Comparison of ENCODE assay signal across 15 cellular contexts in the genomic region with DNA sequence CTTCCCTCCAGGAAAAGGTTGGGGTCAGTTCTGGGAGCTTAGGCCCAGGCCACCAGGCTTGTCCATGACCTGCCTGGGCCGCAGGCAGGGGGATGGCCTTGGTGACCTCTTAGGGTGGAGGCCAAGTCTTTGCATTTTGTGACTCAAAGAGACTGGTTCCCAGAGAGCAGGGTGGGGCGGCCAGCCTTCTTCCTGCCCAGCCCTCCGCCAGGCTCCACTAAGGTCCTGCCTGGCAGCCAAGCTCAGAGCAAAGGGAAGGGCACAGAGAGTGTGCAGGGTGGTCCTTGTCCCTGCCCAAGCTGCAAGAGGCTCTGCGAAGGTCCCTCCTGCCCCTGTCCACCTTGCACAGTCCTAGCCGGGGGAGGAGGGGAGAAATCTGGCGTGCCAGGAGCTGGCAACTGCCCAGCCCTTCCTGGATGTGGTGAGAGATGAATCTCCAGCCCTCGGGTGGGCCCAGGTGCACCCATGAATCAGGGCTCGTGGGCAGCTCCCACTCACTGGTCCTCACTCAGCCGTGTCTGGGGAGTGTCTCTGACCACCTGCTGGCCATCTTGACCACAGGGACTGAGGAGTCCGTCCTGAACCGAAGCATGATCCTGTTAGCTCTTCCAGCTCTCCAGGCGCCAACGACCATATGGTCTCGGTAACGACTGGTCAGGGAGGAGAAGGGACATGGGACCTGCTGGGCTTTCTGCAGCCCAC. TPM values are rescaled to one million over a fixed set of nuclear protein-coding genes. Genes with fewer than 3 reads are reported as not detected.
DNase-seq lines count a peak whose midpoint lies in the region; ATAC-seq and TF ChIP-seq lines count a peak whose summit lies in the region.
"Had no signal": no experiment of that assay in that cellular context is flagged by ENCODE, and none has a peak within 500 bp of the region (broad histone marks: within the 10 kb centered on the region; RNA-seq: fewer than 3 reads in every experiment).

No MANE protein-coding gene starts in this region.

- H3K4me1 ChIP-seq in CD4-positive, alpha-beta memory T cell (ENCODE audit: insufficient read depth, low read length): peaks cover 41% of the 10 kb centered on the region
- H3K4me1 ChIP-seq in lung (ENCODE audit: control insufficient read depth in 2 of 2, insufficient read depth in 2 of 2, low read length in 2 of 2): peaks cover 0 to 17% of the 10 kb centered on the region in 2 donors
- H3K4me1 ChIP-seq: Caco-2 had no signal

- intact Hi-C loops in CD4-positive, alpha-beta memory T cell (cut with micrococcal nuclease): loop anchor here (10.0 kb wide), 1 partner anchor 50 kb away; a partner anchor contains a TSS

- H3K27me3 Mint-ChIP-seq in CD4-positive, alpha-beta memory T cell: no peaks in the 10 kb centered on the region

- peak overlapping the region; percentile 28 for H3K27ac ChIP-seq in CD4-positive, alpha-beta memory T cell (ENCODE audit: low read depth, low read length)
- peak overlapping the region; percentile 10 to 55 for H3K27ac ChIP-seq in lung (ENCODE audit: low read depth in 1 of 2, low read length in 1 of 2)
- H3K27ac ChIP-seq: SK-N-MC had no signal

- H3K9me3 ChIP-seq in CD4-positive, alpha-beta memory T cell (ENCODE audit: control insufficient read depth in 1 of 2, low read length in 2 of 2): no peaks in the 10 kb centered on the region
- H3K9me3 ChIP-seq in lung (ENCODE audit: control insufficient read depth in 2 of 2, insufficient read depth in 1 of 2, low read length in 1 of 2): no peaks in the 10 kb centered on the region
- H3K9me3 ChIP-seq: Caco-2 had no signal

- peak overlapping the region; percentile 23 to 24 for H3K4me3 ChIP-seq in CD4-positive, alpha-beta memory T cell (ENCODE audit: low read length in 2 of 2)
- H3K4me3 ChIP-seq in lung: no peak overlapping the region
- H3K4me3 ChIP-seq: SK-N-MC had no signal

- H3K36me3 ChIP-seq in CD4-positive, alpha-beta memory T cell (ENCODE audit: insufficient read depth, low read length): no peaks in the 10 kb centered on the region
- H3K36me3 ChIP-seq in lung (ENCODE audit: control insufficient read depth in 2 of 2, insufficient read depth in 2 of 2, low read length in 2 of 2): no peaks in the 10 kb centered on the region

- no peak for TF ChIP-seq CTCF in lung (IDR thresholded peaks at IDR 0.05; ENCODE audit: control extremely low read depth, extremely low read depth)

- ATAC-seq in lung (ENCODE audit: insufficient read depth, low FRiP score) (no peak), HG03159 (IDR thresholded peaks at IDR 0.05; ENCODE audit: unreplicated experiment) (no peak)
- ATAC-seq: activated CD4-positive, CD25-positive, alpha-beta regulatory T cell treated with anti-CD3 and anti-CD28 coated beads, Interleukin-2, amount 50 U/mL, for 24 hours had no signal

- DNase-seq in CD4-positive, alpha-beta memory T cell: no peak
- DNase-seq in M059J (ENCODE audit: low read depth) (peak; percentile 29), cerebellum (ENCODE audit: low spot score) (peak; percentile 57), lung (ENCODE audit: low spot score) (no peak), Ammon's horn (ENCODE audit: low spot score) (no peak), DMS53 (lab: John Stamatoyannopoulos, UW) (no peak), T1000 (lab: John Stamatoyannopoulos, UW) (no peak)
- DNase-seq: Caco-2, NCI-H187, NCI-H82 had no signal

- peaks cover 11 to 32% (median 22%) of the 10 kb centered on the region in 4 donors for H3K4me1 Mint-ChIP-seq in CD4-positive, alpha-beta memory T cell

- peak overlapping the region; percentile 66 to 84 (median 77) for H3K4me3 Mint-ChIP-seq in CD4-positive, alpha-beta memory T cell
- H3K4me3 Mint-ChIP-seq: nephron progenitor cell had no signal

- CTCF ChIA-PET in CD4-positive, alpha-beta memory T cell (lab: Charles Lee; ENCODE audit: partially characterized antibody): interaction anchor here (0.7 to 3.4 kb wide), 10 partner anchors 11 to 110 kb away, joined by 3 to 27 read pairs (median 3); a partner anchor contains a TSS

- peak overlapping the region; percentile 52 to 83 (median 70) for H3K27ac Mint-ChIP-seq in CD4-positive, alpha-beta memory T cell
- H3K27ac Mint-ChIP-seq: nephron progenitor cell had no signal

- WGBS in lung, 2 donors: 52 to 55% methylated on average over 14 to 15 of the region's 15 CpGs

- H3K9me3 Mint-ChIP-seq in CD4-positive, alpha-beta memory T cell: no peaks in the 10 kb centered on the region
- H3K9me3 Mint-ChIP-seq: nephron progenitor cell had no signal

- no peaks in the 10 kb centered on the region for H3K36me3 Mint-ChIP-seq in CD4-positive, alpha-beta memory T cell

- POLR2A ChIA-PET in CD4-positive, alpha-beta memory T cell (lab: Charles Lee; ENCODE audit: partially characterized antibody): interaction anchor here (0.6 to 3.9 kb wide), 13 partner anchors 10 to 266 kb away, joined by 3 to 75 read pairs (median 5); a partner anchor contains a TSS

- no peaks in the 10 kb centered on the region for H3K27me3 ChIP-seq in CD4-positive, alpha-beta memory T cell (ENCODE audit: insufficient read depth, low read length)
- H3K27me3 ChIP-seq in lung (ENCODE audit: control insufficient read depth, insufficient read depth): no peaks in the 10 kb centered on the region

RNA-seq across cellular contexts. Expression of a gene that starts 2.3 kb away (rescaled TPM):
- total RNA-seq in CD4-positive, alpha-beta memory T cell: 1 to 10 TPM; 4.8 to 5.1 TPM
- polyA plus RNA-seq in CD4-positive, alpha-beta memory T cell: 1 to 10 TPM; 1.7 to 3.8 TPM
- total RNA-seq in M059J (2014; rRNA removed; shearing (Covaris generic)): not detected in 2 replicates
- 67.5 TPM for total RNA-seq in cerebellum
- total RNA-seq in lung: 100 to 1,000 TPM in 1 of 2 donors, 10 to 100 TPM in 1; 29.5 to 159 TPM
- polyA plus RNA-seq in lung: 100 to 1,000 TPM in 1 of 2 donors, 10 to 100 TPM in 1; 19.4 to 158 TPM
- total RNA-seq: Caco-2 had no signal

RNA-seq across cellular contexts. Expression of a gene that starts 7.8 kb away (rescaled TPM):
- total RNA-seq in CD4-positive, alpha-beta memory T cell: under 1 TPM; 0.14 to 0.17 TPM
- not detected for polyA plus RNA-seq in CD4-positive, alpha-beta memory T cell
- not detected in 2 replicates for total RNA-seq in M059J (2014; rRNA removed; shearing (Covaris generic))
- 0.82 TPM for total RNA-seq in cerebellum
- 1 to 10 TPM in 1 of 2 donors, under 1 TPM in 1; 0.28 to 2.5 TPM for total RNA-seq in lung
- 1 to 10 TPM in 1 of 2 donors, under 1 TPM in 1; 0.15 to 2.7 TPM for polyA plus RNA-seq in lung
- total RNA-seq: Caco-2 had no signal

RNA-seq across cellular contexts. Expression of a gene that starts 17.2 kb away (rescaled TPM):
- total RNA-seq in CD4-positive, alpha-beta memory T cell: 100 to 1,000 TPM in 1 of 2 experiments, 10 to 100 TPM in 1; 94.2 to 101 TPM
- 100 to 1,000 TPM in 1 of 2 donors, 10 to 100 TPM in 1; 76.0 to 103 TPM for polyA plus RNA-seq in CD4-positive, alpha-beta memory T cell
- 53.1 and 59.0 TPM in 2 replicates for total RNA-seq in M059J (2014; rRNA removed; shearing (Covaris generic))
- total RNA-seq in cerebellum (11.1 TPM), lung (10 to 100 TPM; 16.6 to 58.1 TPM)
- 100 to 1,000 TPM in 1 of 2 donors, 10 to 100 TPM in 1; 60.7 to 172 TPM for polyA plus RNA-seq in lung

RNA-seq across cellular contexts. Expression of a gene that starts 21.4 kb away (rescaled TPM):
- total RNA-seq in CD4-positive, alpha-beta memory T cell: 1 to 10 TPM; 3.1 to 3.7 TPM
- 1 to 10 TPM; 5.0 to 7.8 TPM for polyA plus RNA-seq in CD4-positive, alpha-beta memory T cell
- 11.0 and 18.9 TPM in 2 replicates for total RNA-seq in M059J (2014; rRNA removed; shearing (Covaris generic))
- total RNA-seq in cerebellum (not detected), lung (100 to 1,000 TPM in 1 of 2 donors, 10 to 100 TPM in 1; 72.0 to 115 TPM)
- 10 to 100 TPM; 17.2 to 90.2 TPM for polyA plus RNA-seq in lung
- total RNA-seq: skeletal muscle tissue had no signal

RNA-seq across cellular contexts. Expression of a gene that starts 22.9 kb away (rescaled TPM):
- 1 to 10 TPM in 1 of 2 experiments, under 1 TPM in 1; 0.72 to 1.4 TPM for total RNA-seq in CD4-positive, alpha-beta memory T cell
- not detected for polyA plus RNA-seq in CD4-positive, alpha-beta memory T cell
- total RNA-seq in M059J (2014; rRNA removed; shearing (Covaris generic)): 1.2 TPM in 1 of 2 replicates, not detected in the other
- 0.36 TPM for total RNA-seq in cerebellum
- total RNA-seq in lung: 1 to 10 TPM; 4.1 to 6.3 TPM
- polyA plus RNA-seq in lung: 1 to 10 TPM in 1 of 2 donors, under 1 TPM in 1; 0.35 to 2.4 TPM
- total RNA-seq: skeletal muscle tissue had no signal

Comparison
In these comparisons a context has a peak if more than half of its experiments do, and no peak if none do; other contexts are left out.
1. DNase-seq: peak in M059J (single experiment) and cerebellum (single experiment); none in CD4-positive, alpha-beta memory T cell (0 of 5), lung (single experiment), Ammon's horn (single experiment), DMS53 (single experiment) and T1000 (single experiment).
2. RNA of a gene that starts 2.3 kb away (total RNA-seq): 29.5 to 159 TPM in lung and 67.5 TPM in cerebellum (single experiment); 4.8 to 5.1 TPM in CD4-positive, alpha-beta memory T cell and not detected in M059J; every median in the first group is over 4 times any median in the second.